1 cellular context compared by ENCODE assay signal in the genomic region with DNA sequence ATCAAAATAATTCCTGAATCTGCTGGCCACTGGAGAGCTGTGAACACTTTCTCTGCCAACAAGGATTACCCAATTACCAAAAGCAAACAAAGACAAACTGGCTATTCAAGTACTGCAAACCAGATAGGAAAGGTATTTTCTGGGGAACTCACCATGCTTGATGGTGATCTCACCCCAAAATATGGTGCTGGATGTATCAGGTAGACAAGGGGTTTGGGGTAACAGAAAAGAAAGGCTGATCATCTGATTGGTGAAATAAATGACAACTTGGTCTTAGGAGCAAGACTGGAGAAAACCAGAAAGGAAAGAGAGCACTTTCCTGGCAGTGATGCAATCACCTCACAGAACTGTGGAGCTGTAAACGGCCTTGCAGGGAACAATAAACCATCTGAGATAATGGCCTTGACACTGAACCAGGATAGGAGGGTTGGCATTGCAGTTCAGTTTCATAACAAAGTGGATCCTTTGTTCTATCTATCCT.
TF ChIP-seq lines count a peak whose summit lies in the region.

No MANE protein-coding gene starts in this region.

TF ChIP-seq in HepG2, 621 proteins besides CTCF, POLR2A, EP300 and RAD21 (continued from another document and continues in another):
- TF ChIP-seq, protein P1, sequence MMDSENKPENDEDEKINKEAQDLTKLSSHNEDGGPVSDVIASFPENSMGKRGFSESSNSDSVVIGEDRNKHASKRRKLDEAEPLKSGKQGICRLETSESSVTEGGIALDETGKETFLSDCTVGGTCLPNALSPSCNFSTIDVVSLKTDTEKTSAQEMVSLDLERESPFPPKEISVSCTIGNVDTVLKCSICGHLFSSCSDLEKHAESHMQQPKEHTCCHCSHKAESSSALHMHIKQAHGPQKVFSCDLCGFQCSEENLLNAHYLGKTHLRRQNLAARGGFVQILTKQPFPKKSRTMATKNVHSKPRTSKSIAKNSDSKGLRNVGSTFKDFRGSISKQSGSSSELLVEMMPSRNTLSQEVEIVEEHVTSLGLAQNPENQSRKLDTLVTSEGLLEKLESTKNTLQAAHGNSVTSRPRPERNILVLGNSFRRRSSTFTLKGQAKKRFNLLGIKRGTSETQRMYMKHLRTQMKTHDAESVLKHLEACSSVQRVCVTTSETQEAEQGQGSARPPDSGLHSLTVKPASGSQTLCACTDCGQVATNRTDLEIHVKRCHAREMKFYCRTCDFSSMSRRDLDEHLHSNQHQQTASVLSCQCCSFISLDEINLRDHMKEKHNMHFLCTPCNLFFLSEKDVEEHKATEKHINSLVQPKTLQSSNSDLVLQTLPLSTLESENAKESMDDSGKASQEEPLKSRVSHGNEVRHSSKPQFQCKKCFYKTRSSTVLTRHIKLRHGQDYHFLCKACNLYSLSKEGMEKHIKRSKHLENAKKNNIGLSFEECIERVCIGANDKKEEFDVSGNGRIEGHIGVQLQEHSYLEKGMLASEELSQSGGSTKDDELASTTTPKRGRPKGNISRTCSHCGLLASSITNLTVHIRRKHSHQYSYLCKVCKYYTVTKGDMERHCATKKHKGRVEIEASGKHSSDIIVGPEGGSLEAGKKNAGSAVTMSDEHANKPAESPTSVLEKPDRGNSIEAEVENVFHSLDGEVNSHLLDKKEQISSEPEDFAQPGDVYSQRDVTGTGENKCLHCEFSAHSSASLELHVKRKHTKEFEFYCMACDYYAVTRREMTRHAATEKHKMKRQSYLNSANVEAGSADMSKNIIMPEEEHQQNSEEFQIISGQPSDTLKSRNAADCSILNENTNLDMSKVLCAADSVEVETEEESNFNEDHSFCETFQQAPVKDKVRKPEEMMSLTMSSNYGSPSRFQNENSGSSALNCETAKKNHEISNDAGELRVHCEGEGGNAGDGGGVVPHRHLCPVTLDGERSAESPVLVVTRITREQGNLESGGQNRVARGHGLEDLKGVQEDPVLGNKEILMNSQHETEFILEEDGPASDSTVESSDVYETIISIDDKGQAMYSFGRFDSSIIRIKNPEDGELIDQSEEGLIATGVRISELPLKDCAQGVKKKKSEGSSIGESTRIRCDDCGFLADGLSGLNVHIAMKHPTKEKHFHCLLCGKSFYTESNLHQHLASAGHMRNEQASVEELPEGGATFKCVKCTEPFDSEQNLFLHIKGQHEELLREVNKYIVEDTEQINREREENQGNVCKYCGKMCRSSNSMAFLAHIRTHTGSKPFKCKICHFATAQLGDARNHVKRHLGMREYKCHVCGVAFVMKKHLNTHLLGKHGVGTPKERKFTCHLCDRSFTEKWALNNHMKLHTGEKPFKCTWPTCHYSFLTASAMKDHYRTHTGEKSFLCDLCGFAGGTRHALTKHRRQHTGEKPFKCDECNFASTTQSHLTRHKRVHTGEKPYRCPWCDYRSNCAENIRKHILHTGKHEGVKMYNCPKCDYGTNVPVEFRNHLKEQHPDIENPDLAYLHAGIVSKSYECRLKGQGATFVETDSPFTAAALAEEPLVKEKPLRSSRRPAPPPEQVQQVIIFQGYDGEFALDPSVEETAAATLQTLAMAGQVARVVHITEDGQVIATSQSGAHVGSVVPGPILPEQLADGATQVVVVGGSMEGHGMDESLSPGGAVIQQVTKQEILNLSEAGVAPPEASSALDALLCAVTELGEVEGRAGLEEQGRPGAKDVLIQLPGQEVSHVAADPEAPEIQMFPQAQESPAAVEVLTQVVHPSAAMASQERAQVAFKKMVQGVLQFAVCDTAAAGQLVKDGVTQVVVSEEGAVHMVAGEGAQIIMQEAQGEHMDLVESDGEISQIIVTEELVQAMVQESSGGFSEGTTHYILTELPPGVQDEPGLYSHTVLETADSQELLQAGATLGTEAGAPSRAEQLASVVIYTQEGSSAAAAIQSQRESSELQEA (CRISPR knock-in tag; IDR thresholded peaks at IDR 0.05; ENCODE audit: not compliant biosample characterization) = no peak
- TF ChIP-seq, protein P2, sequence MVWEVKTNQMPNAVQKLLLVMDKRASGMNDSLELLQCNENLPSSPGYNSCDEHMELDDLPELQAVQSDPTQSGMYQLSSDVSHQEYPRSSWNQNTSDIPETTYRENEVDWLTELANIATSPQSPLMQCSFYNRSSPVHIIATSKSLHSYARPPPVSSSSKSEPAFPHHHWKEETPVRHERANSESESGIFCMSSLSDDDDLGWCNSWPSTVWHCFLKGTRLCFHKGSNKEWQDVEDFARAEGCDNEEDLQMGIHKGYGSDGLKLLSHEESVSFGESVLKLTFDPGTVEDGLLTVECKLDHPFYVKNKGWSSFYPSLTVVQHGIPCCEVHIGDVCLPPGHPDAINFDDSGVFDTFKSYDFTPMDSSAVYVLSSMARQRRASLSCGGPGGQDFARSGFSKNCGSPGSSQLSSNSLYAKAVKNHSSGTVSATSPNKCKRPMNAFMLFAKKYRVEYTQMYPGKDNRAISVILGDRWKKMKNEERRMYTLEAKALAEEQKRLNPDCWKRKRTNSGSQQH (CRISPR knock-in tag; IDR thresholded peaks at IDR 0.05; ENCODE audit: low read depth) = peak; percentile 63; the same call in 1 of the 2 replicates
- no peak; the same call in 1 of the 2 replicates for TF ChIP-seq SP5 (CRISPR knock-in tag; IDR thresholded peaks at IDR 0.05; ENCODE audit: borderline replicate concordance, low read depth)
- TF ChIP-seq, protein P3, sequence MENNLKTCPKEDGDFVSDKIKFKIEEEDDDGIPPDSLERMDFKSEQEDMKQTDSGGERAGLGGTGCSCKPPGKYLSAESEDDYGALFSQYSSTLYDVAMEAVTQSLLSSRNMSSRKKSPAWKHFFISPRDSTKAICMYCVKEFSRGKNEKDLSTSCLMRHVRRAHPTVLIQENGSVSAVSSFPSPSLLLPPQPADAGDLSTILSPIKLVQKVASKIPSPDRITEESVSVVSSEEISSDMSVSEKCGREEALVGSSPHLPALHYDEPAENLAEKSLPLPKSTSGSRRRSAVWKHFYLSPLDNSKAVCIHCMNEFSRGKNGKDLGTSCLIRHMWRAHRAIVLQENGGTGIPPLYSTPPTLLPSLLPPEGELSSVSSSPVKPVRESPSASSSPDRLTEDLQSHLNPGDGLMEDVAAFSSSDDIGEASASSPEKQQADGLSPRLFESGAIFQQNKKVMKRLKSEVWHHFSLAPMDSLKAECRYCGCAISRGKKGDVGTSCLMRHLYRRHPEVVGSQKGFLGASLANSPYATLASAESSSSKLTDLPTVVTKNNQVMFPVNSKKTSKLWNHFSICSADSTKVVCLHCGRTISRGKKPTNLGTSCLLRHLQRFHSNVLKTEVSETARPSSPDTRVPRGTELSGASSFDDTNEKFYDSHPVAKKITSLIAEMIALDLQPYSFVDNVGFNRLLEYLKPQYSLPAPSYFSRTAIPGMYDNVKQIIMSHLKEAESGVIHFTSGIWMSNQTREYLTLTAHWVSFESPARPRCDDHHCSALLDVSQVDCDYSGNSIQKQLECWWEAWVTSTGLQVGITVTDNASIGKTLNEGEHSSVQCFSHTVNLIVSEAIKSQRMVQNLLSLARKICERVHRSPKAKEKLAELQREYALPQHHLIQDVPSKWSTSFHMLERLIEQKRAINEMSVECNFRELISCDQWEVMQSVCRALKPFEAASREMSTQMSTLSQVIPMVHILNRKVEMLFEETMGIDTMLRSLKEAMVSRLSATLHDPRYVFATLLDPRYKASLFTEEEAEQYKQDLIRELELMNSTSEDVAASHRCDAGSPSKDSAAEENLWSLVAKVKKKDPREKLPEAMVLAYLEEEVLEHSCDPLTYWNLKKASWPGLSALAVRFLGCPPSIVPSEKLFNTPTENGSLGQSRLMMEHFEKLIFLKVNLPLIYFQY (CRISPR knock-in tag; IDR thresholded peaks at IDR 0.05; ENCODE audit: borderline replicate concordance) = no peak
- TF ChIP-seq HNF4G (IDR thresholded peaks at IDR 0.05; ENCODE audit: borderline replicate concordance, low read depth, low read length) = peak; percentile 30; the same call in 1 of the 2 replicates
- TF ChIP-seq HNF4G (CRISPR knock-in tag; IDR thresholded peaks at IDR 0.05; ENCODE audit: borderline replicate concordance, low read depth) = no peak
- TF ChIP-seq, protein P4, sequence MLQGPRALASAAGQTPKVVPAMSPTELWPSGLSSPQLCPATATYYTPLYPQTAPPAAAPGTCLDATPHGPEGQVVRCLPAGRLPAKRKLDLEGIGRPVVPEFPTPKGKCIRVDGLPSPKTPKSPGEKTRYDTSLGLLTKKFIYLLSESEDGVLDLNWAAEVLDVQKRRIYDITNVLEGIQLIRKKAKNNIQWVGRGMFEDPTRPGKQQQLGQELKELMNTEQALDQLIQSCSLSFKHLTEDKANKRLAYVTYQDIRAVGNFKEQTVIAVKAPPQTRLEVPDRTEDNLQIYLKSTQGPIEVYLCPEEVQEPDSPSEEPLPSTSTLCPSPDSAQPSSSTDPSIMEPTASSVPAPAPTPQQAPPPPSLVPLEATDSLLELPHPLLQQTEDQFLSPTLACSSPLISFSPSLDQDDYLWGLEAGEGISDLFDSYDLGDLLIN (CRISPR knock-in tag; IDR thresholded peaks at IDR 0.05; ENCODE audit: borderline replicate concordance) = no peak
- TF ChIP-seq ZNF274 (CRISPR knock-in tag; IDR thresholded peaks at IDR 0.05) = no peak
- no peak; the same call in 1 of the 2 replicates for TF ChIP-seq JDP2 (CRISPR knock-in tag; IDR thresholded peaks at IDR 0.05; ENCODE audit: borderline replicate concordance)
- TF ChIP-seq PHB2 (IDR thresholded peaks at IDR 0.05; ENCODE audit: partially characterized antibody) = no peak
- TF ChIP-seq ZFAT (CRISPR knock-in tag; conservative IDR thresholded peaks at IDR 0.05) = peak; percentile 80; the same call in 1 of the 2 replicates
- no peak for TF ChIP-seq NKX3-1 (CRISPR knock-in tag; IDR thresholded peaks at IDR 0.05)
- TF ChIP-seq RFXANK (CRISPR knock-in tag; IDR thresholded peaks at IDR 0.05) = no peak
- TF ChIP-seq FOXO1 (CRISPR knock-in tag; IDR thresholded peaks at IDR 0.05) = peak; percentile 92
- no peak for TF ChIP-seq GTF2F1 (IDR thresholded peaks at IDR 0.05; ENCODE audit: low read length)
- no peak for TF ChIP-seq SMARCE1 (IDR thresholded peaks at IDR 0.05; ENCODE audit: borderline replicate concordance)
- peak; percentile 50; the same call in 1 of the 2 replicates for TF ChIP-seq TARDBP (CRISPR knock-in tag; IDR thresholded peaks at IDR 0.05)
- TF ChIP-seq AKAP8 (CRISPR knock-in tag; IDR thresholded peaks at IDR 0.05) = no peak
- TF ChIP-seq, protein P5, sequence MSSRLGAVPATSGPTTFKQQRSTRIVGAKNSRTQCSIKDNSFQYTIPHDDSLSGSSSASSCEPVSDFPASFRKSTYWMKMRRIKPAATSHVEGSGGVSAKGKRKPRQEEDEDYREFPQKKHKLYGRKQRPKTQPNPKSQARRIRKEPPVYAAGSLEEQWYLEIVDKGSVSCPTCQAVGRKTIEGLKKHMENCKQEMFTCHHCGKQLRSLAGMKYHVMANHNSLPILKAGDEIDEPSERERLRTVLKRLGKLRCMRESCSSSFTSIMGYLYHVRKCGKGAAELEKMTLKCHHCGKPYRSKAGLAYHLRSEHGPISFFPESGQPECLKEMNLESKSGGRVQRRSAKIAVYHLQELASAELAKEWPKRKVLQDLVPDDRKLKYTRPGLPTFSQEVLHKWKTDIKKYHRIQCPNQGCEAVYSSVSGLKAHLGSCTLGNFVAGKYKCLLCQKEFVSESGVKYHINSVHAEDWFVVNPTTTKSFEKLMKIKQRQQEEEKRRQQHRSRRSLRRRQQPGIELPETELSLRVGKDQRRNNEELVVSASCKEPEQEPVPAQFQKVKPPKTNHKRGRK (CRISPR knock-in tag; IDR thresholded peaks at IDR 0.05) = no peak
- no peak for TF ChIP-seq CCAR2 (optimal IDR thresholded peaks at IDR 0.05; ENCODE audit: low read depth, low read length)
- TF ChIP-seq ZNF33A (CRISPR knock-in tag; IDR thresholded peaks at IDR 0.05; ENCODE audit: borderline replicate concordance) = no peak
- TF ChIP-seq, protein P6, sequence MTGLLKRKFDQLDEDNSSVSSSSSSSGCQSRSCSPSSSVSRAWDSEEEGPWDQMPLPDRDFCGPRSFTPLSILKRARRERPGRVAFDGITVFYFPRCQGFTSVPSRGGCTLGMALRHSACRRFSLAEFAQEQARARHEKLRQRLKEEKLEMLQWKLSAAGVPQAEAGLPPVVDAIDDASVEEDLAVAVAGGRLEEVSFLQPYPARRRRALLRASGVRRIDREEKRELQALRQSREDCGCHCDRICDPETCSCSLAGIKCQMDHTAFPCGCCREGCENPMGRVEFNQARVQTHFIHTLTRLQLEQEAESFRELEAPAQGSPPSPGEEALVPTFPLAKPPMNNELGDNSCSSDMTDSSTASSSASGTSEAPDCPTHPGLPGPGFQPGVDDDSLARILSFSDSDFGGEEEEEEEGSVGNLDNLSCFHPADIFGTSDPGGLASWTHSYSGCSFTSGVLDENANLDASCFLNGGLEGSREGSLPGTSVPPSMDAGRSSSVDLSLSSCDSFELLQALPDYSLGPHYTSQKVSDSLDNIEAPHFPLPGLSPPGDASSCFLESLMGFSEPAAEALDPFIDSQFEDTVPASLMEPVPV (CRISPR knock-in tag; IDR thresholded peaks at IDR 0.05) = no peak
- TF ChIP-seq TGIF2 (CRISPR knock-in tag; IDR thresholded peaks at IDR 0.05) = peak; percentile 82
- TF ChIP-seq RXRB (CRISPR knock-in tag; IDR thresholded peaks at IDR 0.05; ENCODE audit: borderline replicate concordance) = peak; percentile 96
- TF ChIP-seq, protein P7, sequence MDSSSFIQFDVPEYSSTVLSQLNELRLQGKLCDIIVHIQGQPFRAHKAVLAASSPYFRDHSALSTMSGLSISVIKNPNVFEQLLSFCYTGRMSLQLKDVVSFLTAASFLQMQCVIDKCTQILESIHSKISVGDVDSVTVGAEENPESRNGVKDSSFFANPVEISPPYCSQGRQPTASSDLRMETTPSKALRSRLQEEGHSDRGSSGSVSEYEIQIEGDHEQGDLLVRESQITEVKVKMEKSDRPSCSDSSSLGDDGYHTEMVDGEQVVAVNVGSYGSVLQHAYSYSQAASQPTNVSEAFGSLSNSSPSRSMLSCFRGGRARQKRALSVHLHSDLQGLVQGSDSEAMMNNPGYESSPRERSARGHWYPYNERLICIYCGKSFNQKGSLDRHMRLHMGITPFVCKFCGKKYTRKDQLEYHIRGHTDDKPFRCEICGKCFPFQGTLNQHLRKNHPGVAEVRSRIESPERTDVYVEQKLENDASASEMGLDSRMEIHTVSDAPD (CRISPR knock-in tag; IDR thresholded peaks at IDR 0.05) = peak; percentile 86
- TF ChIP-seq, protein P8, sequence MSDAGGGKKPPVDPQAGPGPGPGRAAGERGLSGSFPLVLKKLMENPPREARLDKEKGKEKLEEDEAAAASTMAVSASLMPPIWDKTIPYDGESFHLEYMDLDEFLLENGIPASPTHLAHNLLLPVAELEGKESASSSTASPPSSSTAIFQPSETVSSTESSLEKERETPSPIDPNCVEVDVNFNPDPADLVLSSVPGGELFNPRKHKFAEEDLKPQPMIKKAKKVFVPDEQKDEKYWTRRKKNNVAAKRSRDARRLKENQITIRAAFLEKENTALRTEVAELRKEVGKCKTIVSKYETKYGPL (CRISPR knock-in tag; IDR thresholded peaks at IDR 0.05) = peak; percentile 88; the same call in 1 of the 2 replicates
- TF ChIP-seq PHF21A (CRISPR knock-in tag; IDR thresholded peaks at IDR 0.05) = peak; percentile 64; the same call in 1 of the 2 replicates
- no peak for TF ChIP-seq DNMT1 (CRISPR knock-in tag; IDR thresholded peaks at IDR 0.05)
- no peak; the same call in 1 of the 2 replicates for TF ChIP-seq ZNF24 (IDR thresholded peaks at IDR 0.05)
- no peak for TF ChIP-seq TRIM24 (CRISPR knock-in tag; IDR thresholded peaks at IDR 0.05)
- TF ChIP-seq TCF12 (IDR thresholded peaks at IDR 0.05) = no peak
- no peak for TF ChIP-seq TCF12 (CRISPR knock-in tag; IDR thresholded peaks at IDR 0.05)
- no peak for TF ChIP-seq RNF2 (conservative IDR thresholded peaks at IDR 0.05; ENCODE audit: low read depth)
- TF ChIP-seq, protein P9, sequence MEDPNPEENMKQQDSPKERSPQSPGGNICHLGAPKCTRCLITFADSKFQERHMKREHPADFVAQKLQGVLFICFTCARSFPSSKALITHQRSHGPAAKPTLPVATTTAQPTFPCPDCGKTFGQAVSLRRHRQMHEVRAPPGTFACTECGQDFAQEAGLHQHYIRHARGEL (CRISPR knock-in tag; IDR thresholded peaks at IDR 0.05) = no peak
- no peak for TF ChIP-seq ZNF484 (CRISPR knock-in tag; IDR thresholded peaks at IDR 0.05; ENCODE audit: borderline replicate concordance, low read depth)
- TF ChIP-seq ZNF776 (CRISPR knock-in tag; IDR thresholded peaks at IDR 0.05) = no peak
- 0 out of 2 replicates have a peak, but pooled peaks have one; percentile 16 for TF ChIP-seq ZBTB21 (CRISPR knock-in tag; IDR thresholded peaks at IDR 0.05)
- peak; percentile 37; the same call in 1 of the 2 replicates for TF ChIP-seq KDM3A (CRISPR knock-in tag; IDR thresholded peaks at IDR 0.05; ENCODE audit: low read depth)
